ENCODE assay signal across 18 cellular contexts in the genomic region with DNA sequence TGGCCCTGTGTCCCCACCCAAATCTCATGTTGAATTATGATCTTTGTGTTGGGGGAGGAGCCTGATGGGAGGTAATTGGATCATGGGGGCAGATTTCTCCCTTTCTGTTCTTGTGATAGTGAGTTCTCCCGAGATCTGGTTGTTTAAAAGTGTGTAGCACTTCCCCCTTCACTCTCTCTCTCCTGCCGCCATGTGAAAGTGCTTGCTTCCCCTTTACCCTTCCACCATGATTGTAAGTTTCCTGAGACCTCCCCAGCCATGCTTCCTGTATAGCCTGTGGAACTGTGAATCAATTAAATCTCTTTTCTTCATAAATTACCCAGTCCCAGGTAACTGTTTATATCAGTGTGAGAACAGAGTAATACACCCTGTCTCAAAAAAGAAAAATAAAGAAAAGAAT.
"Had no signal": no experiment of that assay in that cellular context is flagged by ENCODE, and none has a peak within 500 bp of the region (broad histone marks: within the 10 kb centered on the region; RNA-seq: fewer than 3 reads in every experiment).

No MANE protein-coding gene starts in this region.

- H3K27ac ChIP-seq: gastroesophageal sphincter, pancreas, thyroid gland had no signal

- H3K36me3 ChIP-seq: gastroesophageal sphincter, pancreas, thyroid gland had no signal

- H3K27me3 Mint-ChIP-seq: activated naive CD4-positive, alpha-beta T cell treated with anti-CD3 and anti-CD28 coated beads, Interleukin-2, amount 50 U/mL, for 24 hours had no signal

- H3K27ac Mint-ChIP-seq: activated CD4-positive, alpha-beta T cell treated with anti-CD3 and anti-CD28 coated beads, Interleukin-2, amount 10 ng/mL, durations not matched to agents 24 days and 14 days; activated CD8-positive, alpha-beta T cell treated with anti-CD3 and anti-CD28 coated beads, Interleukin-2, amount 10 ng/mL, durations not matched to agents 7 days and 5 days; activated naive CD4-positive, alpha-beta T cell treated with anti-CD3 and anti-CD28 coated beads, Interleukin-2, amount 50 U/mL, for 24 hours; activated T-cell treated with anti-CD3 and anti-CD28 coated beads, Interleukin-2, amount 50 U/mL, for 24 hours; immature natural killer cell; T-cell had no signal

- H3K27me3 ChIP-seq: ascending aorta, gastroesophageal sphincter, pancreas, thyroid gland had no signal

- ATAC-seq: activated CD8-positive, alpha-beta T cell treated with anti-CD3 and anti-CD28 coated beads, Interleukin-2, amount 10 ng/mL, durations not matched to agents 7 days and 5 days; gastroesophageal sphincter; naive thymus-derived CD8-positive, alpha-beta T cell; pancreas; T-cell had no signal

- H3K9me3 Mint-ChIP-seq: activated naive CD4-positive, alpha-beta T cell treated with anti-CD3 and anti-CD28 coated beads, Interleukin-2, amount 50 U/mL, for 24 hours; activated T-cell treated with anti-CD3 and anti-CD28 coated beads, Interleukin-2, amount 50 U/mL, for 24 hours; immature natural killer cell had no signal

- DNase-seq: activated CD4-positive, alpha-beta T cell treated with anti-CD3 and anti-CD28 coated beads, Interleukin-2, amount 10 ng/mL, durations not matched to agents 24 days and 14 days; activated CD8-positive, alpha-beta T cell treated with anti-CD3 and anti-CD28 coated beads, Interleukin-2, amount 10 ng/mL, durations not matched to agents 7 days and 5 days; activated effector memory CD4-positive, alpha-beta T cell treated with Interleukin-2 at 50 U/mL for 16 hours; activated T-cell treated with anti-CD3 and anti-CD28 coated beads, Interleukin-2, amount 50 U/mL, for 24 hours; immature natural killer cell; kidney glomerular epithelial cell; mesendoderm; naive thymus-derived CD8-positive, alpha-beta T cell; pancreas; stimulated activated CD4-positive, alpha-beta T cell treated with anti-CD3 and anti-CD28 coated beads, Interleukin-12 subunit alpha, Interleukin-12 subunit beta, amount 100 ng/mL, for 4 hours; stimulated activated CD4-positive, alpha-beta T cell treated with anti-CD3 and anti-CD28 coated beads, Interleukin-1b, Interleukin-23, amount 100 ng/mL, for 48 hours; stimulated activated naive CD4-positive, alpha-beta T cell treated with Interleukin-2 at 50 U/mL for 16 hours; T-cell; thyroid gland had no signal

- H3K4me3 Mint-ChIP-seq: activated CD4-positive, alpha-beta T cell treated with anti-CD3 and anti-CD28 coated beads, Interleukin-2, amount 10 ng/mL, durations not matched to agents 24 days and 14 days; activated CD8-positive, alpha-beta T cell treated with anti-CD3 and anti-CD28 coated beads, Interleukin-2, amount 10 ng/mL, durations not matched to agents 7 days and 5 days; activated naive CD4-positive, alpha-beta T cell treated with anti-CD3 and anti-CD28 coated beads, Interleukin-2, amount 50 U/mL, for 24 hours; activated T-cell treated with anti-CD3 and anti-CD28 coated beads, Interleukin-2, amount 50 U/mL, for 24 hours; immature natural killer cell; naive thymus-derived CD8-positive, alpha-beta T cell; T-cell had no signal

- H3K9me3 ChIP-seq: gastroesophageal sphincter, pancreas, thyroid gland had no signal

- H3K4me3 ChIP-seq: ascending aorta, coronary artery, gastroesophageal sphincter, pancreas, thyroid gland had no signal
